ENCODE assay signal across 37 cellular contexts in the genomic region with DNA sequence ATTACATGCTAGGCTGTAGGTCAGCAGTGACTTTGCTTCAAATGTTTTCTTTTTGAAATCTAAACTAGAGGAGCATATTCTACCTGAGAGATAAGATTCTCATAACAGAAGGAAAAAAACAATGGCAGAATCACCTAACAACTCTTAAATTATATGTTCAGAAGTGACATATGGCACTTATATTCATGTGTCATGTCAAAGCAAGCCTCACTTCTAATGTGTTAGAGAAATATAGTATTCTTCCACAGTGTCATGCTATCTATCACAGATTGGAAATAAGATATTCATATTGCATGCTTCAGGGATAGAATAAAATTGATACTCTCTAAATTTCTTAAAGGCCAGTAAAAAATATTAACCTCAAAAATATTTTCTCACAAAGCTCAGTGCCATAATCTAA.
"Had no signal": no experiment of that assay in that cellular context is flagged by ENCODE, and none has a peak within 500 bp of the region (broad histone marks: within the 10 kb centered on the region; RNA-seq: fewer than 3 reads in every experiment).

No MANE protein-coding gene starts in this region.

- H3K27me3 ChIP-seq: adrenal gland, ascending aorta, body of pancreas, brain microvascular endothelial cell, breast epithelium, cardiac muscle cell had no signal

- H3K36me3 Mint-ChIP-seq: activated naive CD4-positive, alpha-beta T cell treated with anti-CD3 and anti-CD28 coated beads, Interleukin-2, amount 10 ng/mL, durations not matched to agents 7 days and 5 days; activated naive CD4-positive, alpha-beta T cell treated with anti-CD3 and anti-CD28 coated beads, Interleukin-2, amount 50 U/mL, for 24 hours; activated naive CD8-positive, alpha-beta T cell; activated naive CD8-positive, alpha-beta T cell treated with anti-CD3 and anti-CD28 coated beads for 36 hours; activated naive CD8-positive, alpha-beta T cell treated with anti-CD3 and anti-CD28 coated beads, Interleukin-2, amount 10 ng/mL, durations not matched to agents 7 days and 5 days; brain had no signal

- H3K27me3 Mint-ChIP-seq: activated naive CD4-positive, alpha-beta T cell treated with anti-CD3 and anti-CD28 coated beads, Interleukin-2, amount 10 ng/mL, durations not matched to agents 7 days and 5 days; activated naive CD4-positive, alpha-beta T cell treated with anti-CD3 and anti-CD28 coated beads, Interleukin-2, amount 50 U/mL, for 24 hours; activated naive CD8-positive, alpha-beta T cell; activated naive CD8-positive, alpha-beta T cell treated with anti-CD3 and anti-CD28 coated beads for 36 hours; activated naive CD8-positive, alpha-beta T cell treated with anti-CD3 and anti-CD28 coated beads, Interleukin-2, amount 10 ng/mL, durations not matched to agents 7 days and 5 days; activated naive CD8-positive, alpha-beta T cell treated with anti-CD3 and anti-CD28 coated beads, Interleukin-2, amount 50 U/mL, for 24 hours; activated T-cell treated with anti-CD3 and anti-CD28 coated beads, Interleukin-2, amount 50 U/mL, for 24 hours; activated T-helper 17 cell treated with anti-CD3 and anti-CD28 coated beads, Interleukin-2, amount 50 U/mL, for 72 hours; central memory CD8-positive, alpha-beta T cell had no signal

- H3K27ac Mint-ChIP-seq: activated naive CD4-positive, alpha-beta T cell treated with anti-CD3 and anti-CD28 coated beads for 36 hours; activated naive CD4-positive, alpha-beta T cell treated with anti-CD3 and anti-CD28 coated beads, Interleukin-2, amount 10 ng/mL, durations not matched to agents 7 days and 5 days; activated naive CD4-positive, alpha-beta T cell treated with anti-CD3 and anti-CD28 coated beads, Interleukin-2, amount 50 U/mL, for 24 hours; activated naive CD4-positive, alpha-beta T cell treated with anti-CD3 and anti-CD28 coated beads, Interleukin-2, amount 50 U/mL, for 72 hours; activated naive CD8-positive, alpha-beta T cell; activated naive CD8-positive, alpha-beta T cell treated with anti-CD3 and anti-CD28 coated beads for 36 hours; activated naive CD8-positive, alpha-beta T cell treated with anti-CD3 and anti-CD28 coated beads, Interleukin-2, amount 10 ng/mL, durations not matched to agents 7 days and 5 days; activated naive CD8-positive, alpha-beta T cell treated with anti-CD3 and anti-CD28 coated beads, Interleukin-2, amount 50 U/mL, for 24 hours; activated T-cell treated with anti-CD3 and anti-CD28 coated beads, Interleukin-2, amount 50 U/mL, for 24 hours; activated T-cell treated with anti-CD3 and anti-CD28 coated beads, Interleukin-2, amount 50 U/mL, for 72 hours; activated T-helper 1 cell treated with anti-CD3 and anti-CD28 coated beads, Interleukin-12 subunit alpha, Interleukin-12 subunit beta, Interleukin-2, Interleukin-4 antibody, amounts not matched to agents 30 ng/mL and 10 ng/mL and 1 ng/mL, durations not matched to agents 14 hours and 24 hours and 36 hours; activated T-helper 17 cell treated with anti-CD3 and anti-CD28 coated beads, Interleukin-2, amount 50 U/mL, for 72 hours; activated T-helper 2 cell treated with anti-CD3 and anti-CD28 coated beads, Interferon-gamma antibody, Interleukin-2, Interleukin-4, amounts not matched to agents 10 μg/mL and 5 μg/mL and 100 μg/mL, durations not matched to agents 14 hours and 24 hours and 36 hours; brain had no signal

- H3K27ac ChIP-seq: adrenal gland, ascending aorta, body of pancreas, brain microvascular endothelial cell, breast epithelium, cardiac muscle cell had no signal

- H3K9me3 Mint-ChIP-seq: activated naive CD8-positive, alpha-beta T cell treated with anti-CD3 and anti-CD28 coated beads for 36 hours had no signal

- H3K9me3 ChIP-seq: adrenal gland had no signal

- H3K4me3 Mint-ChIP-seq: activated naive CD4-positive, alpha-beta T cell treated with anti-CD3 and anti-CD28 coated beads for 36 hours; activated naive CD4-positive, alpha-beta T cell treated with anti-CD3 and anti-CD28 coated beads, Interleukin-2, amount 10 ng/mL, durations not matched to agents 7 days and 5 days; activated naive CD4-positive, alpha-beta T cell treated with anti-CD3 and anti-CD28 coated beads, Interleukin-2, amount 50 U/mL, for 24 hours; activated naive CD8-positive, alpha-beta T cell; activated naive CD8-positive, alpha-beta T cell treated with anti-CD3 and anti-CD28 coated beads for 36 hours; activated naive CD8-positive, alpha-beta T cell treated with anti-CD3 and anti-CD28 coated beads, Interleukin-2, amount 10 ng/mL, durations not matched to agents 7 days and 5 days; activated naive CD8-positive, alpha-beta T cell treated with anti-CD3 and anti-CD28 coated beads, Interleukin-2, amount 50 U/mL, for 24 hours; activated T-cell treated with anti-CD3 and anti-CD28 coated beads, Interleukin-2, amount 50 U/mL, for 24 hours; activated T-cell treated with anti-CD3 and anti-CD28 coated beads, Interleukin-2, amount 50 U/mL, for 4 hours; activated T-cell treated with anti-CD3 and anti-CD28 coated beads, Interleukin-2, amount 50 U/mL, for 72 hours; activated T-helper 1 cell treated with anti-CD3 and anti-CD28 coated beads, Interleukin-12 subunit alpha, Interleukin-12 subunit beta, Interleukin-2, Interleukin-4 antibody, amounts not matched to agents 30 ng/mL and 10 ng/mL and 1 ng/mL, durations not matched to agents 14 hours and 24 hours and 36 hours; activated T-helper 17 cell treated with anti-CD3 and anti-CD28 coated beads, Interleukin-2, amount 50 U/mL, for 72 hours; brain; central memory CD8-positive, alpha-beta T cell had no signal

- DNase-seq: activated effector memory CD4-positive, alpha-beta T cell treated with anti-CD3 and anti-CD28 coated beads, Interleukin-2, amount 50 U/mL, for 16 hours; activated effector memory CD4-positive, alpha-beta T cell treated with Interleukin-2 at 50 U/mL for 16 hours; activated gamma-delta T cell; activated gamma-delta T cell treated with Interleukin-2 at 50 U/mL for 16 hours; activated naive CD4-positive, alpha-beta T cell; activated naive CD4-positive, alpha-beta T cell treated with anti-CD3 and anti-CD28 coated beads for 36 hours; activated naive CD4-positive, alpha-beta T cell treated with anti-CD3 and anti-CD28 coated beads, Interleukin-2, amount 10 ng/mL, durations not matched to agents 7 days and 5 days; activated naive CD4-positive, alpha-beta T cell treated with anti-CD3 and anti-CD28 coated beads, Interleukin-2, amount 50 U/mL, for 16 hours; activated naive CD4-positive, alpha-beta T cell treated with Interleukin-2 at 50 U/mL for 16 hours; activated naive CD8-positive, alpha-beta T cell treated with anti-CD3 and anti-CD28 coated beads for 36 hours; activated naive CD8-positive, alpha-beta T cell treated with anti-CD3 and anti-CD28 coated beads, Interleukin-2, amount 10 ng/mL, durations not matched to agents 7 days and 5 days; activated naive CD8-positive, alpha-beta T cell treated with anti-CD3 and anti-CD28 coated beads, Interleukin-2, amount 50 U/mL, for 24 hours; activated T-cell treated with anti-CD3 and anti-CD28 coated beads, Interleukin-2, amount 50 U/mL, for 1 hour; activated T-cell treated with anti-CD3 and anti-CD28 coated beads, Interleukin-2, amount 50 U/mL, for 24 hours; activated T-cell treated with anti-CD3 and anti-CD28 coated beads, Interleukin-2, amount 50 U/mL, for 4 hours; activated T-cell treated with anti-CD3 and anti-CD28 coated beads, Interleukin-2, amount 50 U/mL, for 48 hours; activated T-cell treated with anti-CD3 and anti-CD28 coated beads, Interleukin-2, amount 50 U/mL, for 72 hours; adrenal gland; amygdala; anterior cingulate cortex; aorta; body of pancreas; brain microvascular endothelial cell; caudate nucleus; central memory CD4-positive, alpha-beta T cell; cerebellar nuclear complex had no signal

- ATAC-seq: activated naive CD4-positive, alpha-beta T cell treated with anti-CD3 and anti-CD28 coated beads, Interleukin-2, amount 50 U/mL, for 72 hours; activated naive CD8-positive, alpha-beta T cell treated with anti-CD3 and anti-CD28 coated beads, Interleukin-2, amount 50 U/mL, for 24 hours; activated T-cell treated with anti-CD3 and anti-CD28 coated beads, Interleukin-2, amount 50 U/mL, for 4 hours; activated T-cell treated with anti-CD3 and anti-CD28 coated beads, Interleukin-2, amount 50 U/mL, for 72 hours; activated T-helper 17 cell treated with anti-CD3 and anti-CD28 coated beads, Interleukin-2, amount 50 U/mL, for 72 hours; body of pancreas had no signal

- H3K4me3 ChIP-seq: adrenal gland, ascending aorta, body of pancreas, breast epithelium, cardiac muscle cell had no signal

- H3K36me3 ChIP-seq: adrenal gland, ascending aorta, brain microvascular endothelial cell, breast epithelium, cardiac muscle cell had no signal

- H3K4me1 Mint-ChIP-seq: activated naive CD4-positive, alpha-beta T cell treated with anti-CD3 and anti-CD28 coated beads, Interleukin-2, amount 10 ng/mL, durations not matched to agents 7 days and 5 days; activated naive CD4-positive, alpha-beta T cell treated with anti-CD3 and anti-CD28 coated beads, Interleukin-2, amount 50 U/mL, for 24 hours; activated naive CD8-positive, alpha-beta T cell treated with anti-CD3 and anti-CD28 coated beads for 36 hours; activated naive CD8-positive, alpha-beta T cell treated with anti-CD3 and anti-CD28 coated beads, Interleukin-2, amount 10 ng/mL, durations not matched to agents 7 days and 5 days; activated naive CD8-positive, alpha-beta T cell treated with anti-CD3 and anti-CD28 coated beads, Interleukin-2, amount 50 U/mL, for 24 hours; activated T-helper 17 cell treated with anti-CD3 and anti-CD28 coated beads, Interleukin-2, amount 50 U/mL, for 72 hours; brain; central memory CD8-positive, alpha-beta T cell had no signal
